ENCODE assay signal across 8 cellular contexts in genomic region chr10:67306588-67307205, GRCh38.
DNase-seq lines count a peak whose midpoint lies in the region; ATAC-seq and TF ChIP-seq lines count a peak whose summit lies in the region.

No MANE protein-coding gene starts in this region.

- intact Hi-C loops in MCF 10A (cut with micrococcal nuclease) (loop anchor here (5.0 kb wide), 2 partner anchors 216 to 359 kb away; no protein-coding TSS in a partner anchor), breast epithelium (cut with DNase I; ENCODE audit: low total_unique reads) (no loop called here), upper lobe of right lung (cut with DNase I) (no loop called here)

- H3K27ac Mint-ChIP-seq in MCF 10A (ENCODE audit: low read depth, unreplicated experiment): no peak overlapping the region

- DNase-seq in MCF 10A (ENCODE audit: unreplicated experiment): peak; percentile 53
- no peak for DNase-seq in breast epithelium (ENCODE audit: low spot score in 2 of 2)
- peak; percentile 57 for DNase-seq in NCI-H82 (lab: John Stamatoyannopoulos, UW)
- DNase-seq in fibroblast of pulmonary artery (ENCODE audit: low read depth): peak; percentile 22
- no peak for DNase-seq in upper lobe of right lung
- no peak for DNase-seq in DMS79 (lab: John Stamatoyannopoulos, UW)

- peak; percentile 55 for TF ChIP-seq CTCF in MCF 10A (IDR thresholded peaks at IDR 0.05; ENCODE audit: unreplicated experiment)
- no peak for TF ChIP-seq CTCF in breast epithelium (IDR thresholded peaks at IDR 0.05)
- peak; percentile 43 for TF ChIP-seq CTCF in fibroblast of pulmonary artery (IDR thresholded peaks at IDR 0.05; ENCODE audit: low read length, missing control alignments)
- peak; percentile 49 for TF ChIP-seq CTCF in upper lobe of right lung (IDR thresholded peaks at IDR 0.05)

- H3K27me3 ChIP-seq in breast epithelium (no peaks in the 10 kb centered on the region), upper lobe of right lung (no peaks in the 10 kb centered on the region)

- no peak overlapping the region for H3K27ac ChIP-seq in breast epithelium
- H3K27ac ChIP-seq in upper lobe of right lung: no peak overlapping the region

- CTCF ChIA-PET in MCF 10A (lab: Yijun Ruan, JAX): interaction anchor here (0.6 to 2.4 kb wide), 30 partner anchors 9 to 1017 kb away, joined by 3 to 14 read pairs (median 4); partner anchors contain the start of gene LRRTM3

- no peaks in the 10 kb centered on the region for H3K9me3 ChIP-seq in breast epithelium
- no peaks in the 10 kb centered on the region for H3K9me3 ChIP-seq in upper lobe of right lung

- POLR2A ChIA-PET in MCF 10A (lab: Yijun Ruan, JAX): no interaction called here

- no peak overlapping the region for H3K4me3 Mint-ChIP-seq in MCF 10A (ENCODE audit: unreplicated experiment)

- no peaks in the 10 kb centered on the region for H3K36me3 Mint-ChIP-seq in MCF 10A (ENCODE audit: insufficient read depth, unreplicated experiment)

- peaks cover 39% of the 10 kb centered on the region for H3K27me3 Mint-ChIP-seq in MCF 10A (ENCODE audit: insufficient read depth, unreplicated experiment)

- no TSS peak for BruUV-seq in MCF 10A (replicated peaks; lab: Mats Ljungman, UMichigan)

- H3K4me1 ChIP-seq in breast epithelium (no peaks in the 10 kb centered on the region), upper lobe of right lung (no peaks in the 10 kb centered on the region)

- TF ChIP-seq POLR2A in breast epithelium (IDR thresholded peaks at IDR 0.05): no peak

- no peaks in the 10 kb centered on the region for H3K36me3 ChIP-seq in breast epithelium
- no peaks in the 10 kb centered on the region for H3K36me3 ChIP-seq in upper lobe of right lung

- H3K9me3 Mint-ChIP-seq in MCF 10A (ENCODE audit: unreplicated experiment): no peaks in the 10 kb centered on the region

- H3K4me1 Mint-ChIP-seq in MCF 10A (ENCODE audit: insufficient read depth, unreplicated experiment): no peaks in the 10 kb centered on the region

- ATAC-seq in upper lobe of right lung (no peak), HG03135 (IDR thresholded peaks at IDR 0.05; ENCODE audit: unreplicated experiment) (no peak), GM19455 (IDR thresholded peaks at IDR 0.05; ENCODE audit: unreplicated experiment) (no peak)

- H3K4me3 ChIP-seq in breast epithelium: no peak overlapping the region
- no peak overlapping the region for H3K4me3 ChIP-seq in fibroblast of pulmonary artery (replicated peaks; ENCODE audit: low read depth, low read length)
- no peak overlapping the region for H3K4me3 ChIP-seq in upper lobe of right lung

Comparison
In these comparisons a context has a peak if more than half of its experiments do, and no peak if none do; other contexts are left out.
1. DNase-seq: peak in MCF 10A (single experiment), NCI-H82 (single experiment) and fibroblast of pulmonary artery (single experiment); none in breast epithelium (0 of 2), upper lobe of right lung (single experiment) and DMS79 (single experiment).
2. CTCF ChIP-seq: peak in MCF 10A (single experiment), fibroblast of pulmonary artery (single experiment) and upper lobe of right lung (single experiment); none in breast epithelium (0 of 3).